8 cellular contexts compared by ENCODE assay signal in genomic region chr2:223943561-223944008, GRCh38.
DNase-seq lines count a peak whose midpoint lies in the region; ATAC-seq and TF ChIP-seq lines count a peak whose summit lies in the region.

No MANE protein-coding gene starts in this region.

- no peaks in the 10 kb centered on the region for H3K36me3 ChIP-seq in HEK293 (ENCODE audit: control insufficient read depth in 2 of 2, insufficient read depth in 1 of 2, low read length in 2 of 2)
- peaks cover 4% of the 10 kb centered on the region; the same call in 1 of the 2 replicates for H3K36me3 ChIP-seq in iPS-20b (ENCODE audit: insufficient read depth, low read depth, low read length)

- H3K4me1 ChIP-seq in HEK293 (ENCODE audit: control insufficient read depth, insufficient read depth, low read length) (no peaks in the 10 kb centered on the region), iPS-20b (ENCODE audit: insufficient read depth, low read length) (peaks cover 22% of the 10 kb centered on the region)

- POLR2A ChIA-PET in AG04449 (lab: Yijun Ruan, JAX) (interaction anchor here (1.1 kb wide), 1 partner anchor 14 kb away, joined by 3 read pairs; no protein-coding TSS in a partner anchor), HEK293 (lab: Yijun Ruan, JAX) (interaction anchor here (0.7 kb wide), 1 partner anchor 1124 kb away, joined by 3 read pairs; no protein-coding TSS in a partner anchor)

- H3K27ac ChIP-seq in HEK293 (ENCODE audit: extremely low read depth, low read depth, low read length) (no peak overlapping the region), iPS-20b (ENCODE audit: low read length) (no peak overlapping the region)

- CTCF ChIA-PET in AG04449 (lab: Yijun Ruan, JAX) = interaction anchor here (1.4 kb wide), 1 partner anchor 23 kb away, joined by 3 read pairs; no protein-coding TSS in a partner anchor
- CTCF ChIA-PET in HEK293 (lab: Yijun Ruan, JAX) = interaction anchor here (0.6 kb wide), 1 partner anchor 34 kb away, joined by 3 read pairs; no protein-coding TSS in a partner anchor

- no peak overlapping the region for H3K27ac Mint-ChIP-seq in activated naive CD8-positive, alpha-beta T cell treated with anti-CD3 and anti-CD28 coated beads, Interleukin-2, amount 50 U/mL, for 24 hours
- H3K27ac Mint-ChIP-seq in stimulated activated naive B cell treated with anti-CD40 and anti-IgM and Interleukin-4, amounts not matched to agents 10 μg/mL and 1 μg/mL and 100 μg/mL, for 72 hours = peak overlapping the region; percentile 75

- H3K4me3 ChIP-seq in AG04449 (ENCODE audit: low read depth, low read length) (peak overlapping the region; percentile 89), HEK293 (ENCODE audit: low read depth, low read length) (peak overlapping the region; percentile 18), iPS-20b (ENCODE audit: low read length) (peak overlapping the region; percentile 88)

- H3K9me3 ChIP-seq in HEK293 (ENCODE audit: control insufficient read depth, insufficient read depth, low read depth, low read length) (no peaks in the 10 kb centered on the region), iPS-20b (ENCODE audit: insufficient read depth, low read depth, low read length) (no peaks in the 10 kb centered on the region)

- ATAC-seq in activated naive CD8-positive, alpha-beta T cell treated with anti-CD3 and anti-CD28 coated beads, Interleukin-2, amount 50 U/mL, for 24 hours = no peak
- ATAC-seq in stimulated activated naive B cell treated with anti-CD40 and anti-IgM and Interleukin-4, amounts not matched to agents 10 μg/mL and 1 μg/mL and 100 μg/mL, for 72 hours (replicated peaks) = no peak
- no peak for ATAC-seq in HG03378 (IDR thresholded peaks at IDR 0.05; ENCODE audit: unreplicated experiment)
- no peak for ATAC-seq in activated CD4-positive, CD25-positive, alpha-beta regulatory T cell treated with anti-CD3 and anti-CD28 coated beads, Interleukin-2, amount 50 U/mL, for 24 hours

- H3K4me3 Mint-ChIP-seq in activated naive CD8-positive, alpha-beta T cell treated with anti-CD3 and anti-CD28 coated beads, Interleukin-2, amount 50 U/mL, for 24 hours = peak overlapping the region; percentile 87
- peak overlapping the region; percentile 95 to 100 for H3K4me3 Mint-ChIP-seq in stimulated activated naive B cell treated with anti-CD40 and anti-IgM and Interleukin-4, amounts not matched to agents 10 μg/mL and 1 μg/mL and 100 μg/mL, for 72 hours

- no peak for DNase-seq in AG04449 (ENCODE audit: low read depth, low spot score)
- DNase-seq in activated naive CD8-positive, alpha-beta T cell treated with anti-CD3 and anti-CD28 coated beads, Interleukin-2, amount 50 U/mL, for 24 hours = no peak
- DNase-seq in stimulated activated naive B cell treated with anti-CD40 and anti-IgM and Interleukin-4, amounts not matched to agents 10 μg/mL and 1 μg/mL and 100 μg/mL, for 72 hours = no peak
- no peak for DNase-seq in stimulated activated naive CD4-positive, alpha-beta T cell treated with Interleukin-2 at 50 U/mL for 16 hours (lab: John Stamatoyannopoulos, UW)

- H3K4me1 Mint-ChIP-seq in activated naive CD8-positive, alpha-beta T cell treated with anti-CD3 and anti-CD28 coated beads, Interleukin-2, amount 50 U/mL, for 24 hours = peaks cover 61% of the 10 kb centered on the region
- H3K4me1 Mint-ChIP-seq in stimulated activated naive B cell treated with anti-CD40 and anti-IgM and Interleukin-4, amounts not matched to agents 10 μg/mL and 1 μg/mL and 100 μg/mL, for 72 hours = peaks cover 38 to 51% of the 10 kb centered on the region in 2 donors

- H3K9me3 Mint-ChIP-seq in activated naive CD8-positive, alpha-beta T cell treated with anti-CD3 and anti-CD28 coated beads, Interleukin-2, amount 50 U/mL, for 24 hours = peaks cover 12% of the 10 kb centered on the region
- H3K9me3 Mint-ChIP-seq in stimulated activated naive B cell treated with anti-CD40 and anti-IgM and Interleukin-4, amounts not matched to agents 10 μg/mL and 1 μg/mL and 100 μg/mL, for 72 hours = peaks cover 8 to 13% of the 10 kb centered on the region in 2 donors

- TF ChIP-seq CTCF in AG04449 (IDR thresholded peaks at IDR 0.05; ENCODE audit: insufficient read depth, low read length, missing control alignments) (no peak), HEK293 (tag by site-specific recombination; IDR thresholded peaks at IDR 0.05) (no peak)

- H3K36me3 Mint-ChIP-seq in activated naive CD8-positive, alpha-beta T cell treated with anti-CD3 and anti-CD28 coated beads, Interleukin-2, amount 50 U/mL, for 24 hours (ENCODE audit: low read depth) = peaks cover 21% of the 10 kb centered on the region
- H3K36me3 Mint-ChIP-seq in stimulated activated naive B cell treated with anti-CD40 and anti-IgM and Interleukin-4, amounts not matched to agents 10 μg/mL and 1 μg/mL and 100 μg/mL, for 72 hours = peaks cover 32 to 33% of the 10 kb centered on the region in 2 donors

- H3K27me3 Mint-ChIP-seq in activated naive CD8-positive, alpha-beta T cell treated with anti-CD3 and anti-CD28 coated beads, Interleukin-2, amount 50 U/mL, for 24 hours = no peaks in the 10 kb centered on the region
- no peaks in the 10 kb centered on the region for H3K27me3 Mint-ChIP-seq in stimulated activated naive B cell treated with anti-CD40 and anti-IgM and Interleukin-4, amounts not matched to agents 10 μg/mL and 1 μg/mL and 100 μg/mL, for 72 hours

- H3K27me3 ChIP-seq in iPS-20b (ENCODE audit: insufficient read depth, low read length) = no peaks in the 10 kb centered on the region

- H3K9ac ChIP-seq in iPS-20b (ENCODE audit: low read depth, low read length) = peak overlapping the region; percentile 87; the same call in 1 of the 2 replicates

TF ChIP-seq in HEK293, 187 proteins besides CTCF, POLR2A, EP300 and RAD21:
- 0 out of 2 replicates have a peak, but pooled peaks have one; percentile 9 for TF ChIP-seq ZFHX2 (tag by site-specific recombination; conservative IDR thresholded peaks at IDR 0.05)
- TF ChIP-seq GFI1B (tag by site-specific recombination; IDR thresholded peaks at IDR 0.05) = no peak

Comparison
In these comparisons a context has a peak if more than half of its experiments do, and no peak if none do; other contexts are left out.
1. H3K4me3 ChIP-seq: peak in every context shown above with its lines; median percentile 89 in AG04449; 88 in iPS-20b; 18 in HEK293.